In genomic region chr12:98653866-98654493, GRCh38 we compare ENCODE assay signal across 9 cellular contexts. TPM values are rescaled to one million over a fixed set of nuclear protein-coding genes. Genes with fewer than 3 reads are reported as not detected.
DNase-seq lines count a peak whose midpoint lies in the region; ATAC-seq, FAIRE-seq and TF ChIP-seq lines count a peak whose summit lies in the region.
"Had no signal": no experiment of that assay in that cellular context is flagged by ENCODE, and none has a peak within 500 bp of the region (broad histone marks: within the 10 kb centered on the region; RNA-seq: fewer than 3 reads in every experiment).

No MANE protein-coding gene starts in this region.

- no peak overlapping the region for H3K4me2 ChIP-seq in PC-9
- no peak overlapping the region for H3K4me2 ChIP-seq in H1 (ENCODE audit: insufficient read depth in 1 of 2, low read depth in 2 of 2, low read length in 2 of 2)

- no peak overlapping the region for H3K27ac ChIP-seq in PC-9
- H3K27ac ChIP-seq in H1 (ENCODE audit: low read depth, low read length), result no peak overlapping the region

- no peaks in the 10 kb centered on the region for H3K23me2 ChIP-seq in H1 (ENCODE audit: low read depth, low read length)

- no peak overlapping the region for H3K56ac ChIP-seq in H1 (replicated peaks; ENCODE audit: insufficient read length, low read depth, low read length)

- ATAC-seq in naive thymus-derived CD8-positive, alpha-beta T cell, result peak; percentile 60 to 70
- ATAC-seq in HG03159 (IDR thresholded peaks at IDR 0.05; ENCODE audit: unreplicated experiment) (no peak), GM21423 (IDR thresholded peaks at IDR 0.05; ENCODE audit: unreplicated experiment) (no peak)
- ATAC-seq: activated T-cell treated with anti-CD3 and anti-CD28 coated beads, Interleukin-2, amount 50 U/mL, for 72 hours had no signal

- no peak overlapping the region for H4K5ac ChIP-seq in H1 (ENCODE audit: insufficient read length, low read depth, low read length)

- H3K9me3 ChIP-seq in PC-9 (ENCODE audit: insufficient read depth, low read depth), result no peaks in the 10 kb centered on the region
- no peaks in the 10 kb centered on the region for H3K9me3 ChIP-seq in H1 (ENCODE audit: insufficient read depth in 2 of 2, low read depth in 1 of 2, low read length in 1 of 2)

- no peak overlapping the region for H3K27ac Mint-ChIP-seq in naive thymus-derived CD8-positive, alpha-beta T cell
- H3K27ac Mint-ChIP-seq: activated T-cell treated with anti-CD3 and anti-CD28 coated beads, Interleukin-2, amount 50 U/mL, for 72 hours had no signal

- H3K27me3 ChIP-seq in PC-9 (ENCODE audit: insufficient read depth, low read depth) (no peaks in the 10 kb centered on the region), H1 (replicated peaks in 1 of 4; ENCODE audit: control insufficient read depth in 3 of 4, extremely low read depth in 1 of 4, insufficient read depth in 3 of 4, low read length in 3 of 4) (no peaks in the 10 kb centered on the region)

- intact Hi-C loops in PC-9 (cut with micrococcal nuclease; ENCODE audit: unreplicated experiment), result loop anchor here (1.0 to 2.0 kb wide), 2 partner anchors 45 to 122 kb away; no protein-coding TSS in a partner anchor

- H4K20me1 ChIP-seq in PC-9 (ENCODE audit: insufficient read depth) (no peaks in the 10 kb centered on the region), H1 (replicated peaks in 1 of 2; ENCODE audit: control insufficient read depth in 1 of 2, insufficient read depth in 2 of 2, low read length in 2 of 2) (no peaks in the 10 kb centered on the region)

- peaks cover 13% of the 10 kb centered on the region for H3K4me1 ChIP-seq in PC-9 (replicated peaks; ENCODE audit: insufficient read depth)
- H3K4me1 ChIP-seq in H1 (replicated peaks in 1 of 4; ENCODE audit: control insufficient read depth in 3 of 4, insufficient read depth in 4 of 4, low read length in 3 of 4), result no peaks in the 10 kb centered on the region

- H2BK120ac ChIP-seq in H1 (replicated peaks; ENCODE audit: low read depth, low read length), result no peak overlapping the region

- H3K23ac ChIP-seq in H1 (ENCODE audit: insufficient read length), result no peak overlapping the region

- H3F3A ChIP-seq in PC-9 (ENCODE audit: insufficient read depth, low read depth), result no peaks in the 10 kb centered on the region

- H4K8ac ChIP-seq in H1 (ENCODE audit: extremely low read depth, insufficient read depth, low read length), result no peak overlapping the region

- peaks cover 0 to 45% (median 9%) of the 10 kb centered on the region in 3 donors for H3K36me3 Mint-ChIP-seq in naive thymus-derived CD8-positive, alpha-beta T cell

- no peaks in the 10 kb centered on the region for H3K79me1 ChIP-seq in H1 (ENCODE audit: low read depth, low read length)

- H2BK15ac ChIP-seq in H1 (ENCODE audit: low read length), result no peak overlapping the region

- no peak overlapping the region for H3K18ac ChIP-seq in H1 (ENCODE audit: extremely low read depth, low read length)

- FAIRE-seq in H1 (lab: Jason Lieb, UNC), result peak; percentile 13

- no peak overlapping the region for H3K9ac ChIP-seq in H1 (replicated peaks in 1 of 4; ENCODE audit: extremely low read depth in 1 of 4, low read depth in 3 of 4, low read length in 3 of 4)

- BruUV-seq in PC-9 (replicated peaks; lab: Mats Ljungman, UMichigan), result no TSS peak

- CTCF ChIA-PET in PC-9 (lab: Charles Lee) (interaction anchor here (0.9 kb wide), 1 partner anchor 40 kb away, joined by 3 read pairs; no protein-coding TSS in a partner anchor), H1 (lab: Charles Lee; ENCODE audit: partially characterized antibody) (interaction anchor here (0.7 to 2.0 kb wide), 18 partner anchors 10 to 232 kb away, joined by 3 to 7 read pairs (median 4); partner anchors contain the start of gene IKBIP)

- 96% methylated on average over 1 of the region's 1 CpG; no CpG with 5 or more reads in 1 of the 2 experiments for WGBS in H1 (ENCODE audit: extremely low coverage in 1 of 2, insufficient coverage in 1 of 2, insufficient read length in 1 of 2, insufficient replicate concordance in 2 of 2, low coverage in 1 of 2, low lambda C conversion rate in 2 of 2, missing lambda C conversion rate in 1 of 2), 2 experiments

- H3K14ac ChIP-seq in H1 (ENCODE audit: insufficient read length), result no peak overlapping the region

- H3K4me3 ChIP-seq in PC-9 (no peak overlapping the region), H1 (ENCODE audit: extremely low read depth in 1 of 4, insufficient read depth in 2 of 4, low read depth in 3 of 4, low read length in 4 of 4) (no peak overlapping the region)

- TF ChIP-seq CTCF in PC-9 (conservative IDR thresholded peaks at IDR 0.05) (peak; percentile 81), H1 (IDR thresholded peaks at IDR 0.05; ENCODE audit: control extremely low read depth in 1 of 3, insufficient read depth in 1 of 3, low read depth in 1 of 3, low read length in 3 of 3) (peak in 2 of 3 experiments; percentile 51 to 60; a peak in 2 of 4 replicates)

- H3K36me3 ChIP-seq in PC-9 (ENCODE audit: low read depth) (no peaks in the 10 kb centered on the region), H1 (ENCODE audit: control insufficient read depth in 2 of 4, insufficient read depth in 4 of 4, low read length in 3 of 4) (peaks cover 4 to 29% (median 10%) of the 10 kb centered on the region in 4 experiments; a peak in 7 of 8 replicates)

- DNase-seq in NOMO-1 (lab: John Stamatoyannopoulos, UW; ENCODE audit: unreplicated experiment in 2 of 2) (peak; percentile 13 to 75), NOMO-1 treated with dmso at 0.1 percent for 144 hours (lab: John Stamatoyannopoulos, UW; ENCODE audit: unreplicated experiment) (no peak), PC-9 (peak in 1 of 2 experiments; percentile 49), H1 (ENCODE audit: low read depth in 1 of 2, low spot score in 2 of 2) (no peak)
- DNase-seq in naive thymus-derived CD8-positive, alpha-beta T cell, result peak in 5 of 10 donors; percentile 13 to 66 (median 57)

- H4K91ac ChIP-seq in H1 (replicated peaks; ENCODE audit: insufficient read length, low read length), result no peak overlapping the region

- no peak for TF ChIP-seq EP300 in Ishikawa (IDR thresholded peaks at IDR 0.05; ENCODE audit: borderline replicate concordance)
- no peak for TF ChIP-seq EP300 in H1 (IDR thresholded peaks at IDR 0.05; ENCODE audit: borderline replicate concordance in 1 of 2, low read depth in 2 of 2, low read length in 2 of 2)

- TF ChIP-seq RAD21 in Ishikawa (IDR thresholded peaks at IDR 0.05; ENCODE audit: low read depth) (peak; percentile 87), H1 (IDR thresholded peaks at IDR 0.05 in 1 of 2, conservative IDR thresholded peaks at IDR 0.05 in 1 of 2; ENCODE audit: low read depth in 2 of 2, low read length in 2 of 2) (peak; percentile 83 to 85)

- peaks cover 0 to 9% (median 5%) of the 10 kb centered on the region in 4 donors for H3K4me1 Mint-ChIP-seq in naive thymus-derived CD8-positive, alpha-beta T cell

- no peak overlapping the region for H2AK5ac ChIP-seq in H1 (ENCODE audit: low read depth, low read length)

- H3K27me3 Mint-ChIP-seq in naive thymus-derived CD8-positive, alpha-beta T cell, result no peaks in the 10 kb centered on the region

- no peak overlapping the region for H2AFZ ChIP-seq in PC-9
- H2AFZ ChIP-seq in H1 (ENCODE audit: low read length), result no peak overlapping the region

- no peak for TF ChIP-seq POLR2A in H1 (IDR thresholded peaks at IDR 0.05; ENCODE audit: control extremely low read depth in 1 of 2, low read depth in 2 of 2, low read length in 2 of 2)

- H3K4me3 Mint-ChIP-seq in naive thymus-derived CD8-positive, alpha-beta T cell, result no peak overlapping the region
- H3K4me3 Mint-ChIP-seq: activated T-cell treated with anti-CD3 and anti-CD28 coated beads, Interleukin-2, amount 50 U/mL, for 72 hours had no signal

- H2BK12ac ChIP-seq in H1 (ENCODE audit: low read depth, low read length), result no peak overlapping the region

- no peaks in the 10 kb centered on the region for H3K9me2 ChIP-seq in PC-9 (ENCODE audit: insufficient read depth)

- H2BK20ac ChIP-seq in H1 (ENCODE audit: low read length), result no peak overlapping the region

- H3K79me2 ChIP-seq in PC-9 (ENCODE audit: low read depth), result no peaks in the 10 kb centered on the region
- H3K79me2 ChIP-seq in H1 (ENCODE audit: control insufficient read depth in 1 of 2, insufficient read depth in 2 of 2, low read length in 2 of 2), result no peaks in the 10 kb centered on the region

- H2BK5ac ChIP-seq in H1 (ENCODE audit: low read depth, low read length), result no peak overlapping the region

- H3K9me3 Mint-ChIP-seq in naive thymus-derived CD8-positive, alpha-beta T cell, result no peaks in the 10 kb centered on the region
- H3K9me3 Mint-ChIP-seq: activated T-cell treated with anti-CD3 and anti-CD28 coated beads, Interleukin-2, amount 50 U/mL, for 72 hours had no signal

- no peak overlapping the region for H3K4ac ChIP-seq in H1 (replicated peaks; ENCODE audit: insufficient read length, low read depth, low read length)

- POLR2A ChIA-PET in PC-9 (lab: Charles Lee; ENCODE audit: unreplicated experiment), result interaction anchor here (0.5 kb wide), 1 partner anchor 61 kb away, joined by 7 read pairs; the partner anchor contains the start of gene SLC25A3
- POLR2A ChIA-PET in H1 (lab: Charles Lee; ENCODE audit: partially characterized antibody), result interaction anchor here (0.6 to 1.4 kb wide), 5 partner anchors 10 to 121 kb away, joined by 3 read pairs; partner anchors contain the start of gene IKBIP
- POLR2A ChIA-PET in naive thymus-derived CD8-positive, alpha-beta T cell (lab: Charles Lee), result interaction anchor here (0.6 to 1.5 kb wide), 5 partner anchors 9 to 87 kb away, joined by 3 to 4 read pairs (median 3); partner anchors contain the start of genes APAF1, IKBIP and SLC25A3

RNA-seq across cellular contexts. Expression of gene APAF1, which starts 8.9 kb away (rescaled TPM):
- total RNA-seq in PC-9 (2021), result 12.8 and 19.1 TPM in 2 replicates
- 21.0 and 22.6 TPM in 2 replicates for total RNA-seq in H1 (2021; fragmentation: NEBNext Ultra II Directional; extraction: Animal tissue kit (Norgen Biotek cat#: 25700))
- polyA plus RNA-seq in H1 (2011; rRNA removed), result 4.3 and 4.7 TPM in 2 replicates
- polyA plus RNA-seq in H1 (2011; cell fraction: cytosol; rRNA removed), result 6.6 TPM
- polyA plus RNA-seq in H1 (2011; cell fraction: nucleus; rRNA removed), result 5.2 TPM
- 4.7 to 12.4 TPM (median 7.9 TPM) in 4 replicates for polyA plus RNA-seq in H1 (2012, experiment 1 of 2)
- polyA plus RNA-seq in H1 (2012, experiment 2 of 2), result 1.1 TPM
- 7.8 TPM for polyA plus RNA-seq in H1 (2013, experiment 1 of 2)
- polyA plus RNA-seq in H1 (2013, experiment 2 of 2), result 6.4 TPM
- 10.2 and 15.1 TPM in 2 replicates for polyA minus RNA-seq in H1 (2011; rRNA and poly(A)+ RNA removed)
- 11.2 TPM for polyA minus RNA-seq in H1 (2011; cell fraction: cytosol; rRNA and poly(A)+ RNA removed)
- 13.9 TPM for polyA minus RNA-seq in H1 (2011; cell fraction: nucleus; rRNA and poly(A)+ RNA removed)
- 10 to 100 TPM; 22.2 to 26.1 TPM for total RNA-seq in naive thymus-derived CD8-positive, alpha-beta T cell
- polyA plus RNA-seq in naive thymus-derived CD8-positive, alpha-beta T cell, result 1 to 10 TPM; 5.2 to 9.5 (median 5.3) TPM

RNA-seq across cellular contexts. Expression of gene IKBIP, which starts 9.4 kb away (rescaled TPM):
- 6.6 and 7.2 TPM in 2 replicates for total RNA-seq in PC-9 (2021)
- 10.4 and 12.4 TPM in 2 replicates for total RNA-seq in H1 (2021; fragmentation: NEBNext Ultra II Directional; extraction: Animal tissue kit (Norgen Biotek cat#: 25700))
- polyA plus RNA-seq in H1 (2011; rRNA removed), result 2.2 and 2.7 TPM in 2 replicates
- polyA plus RNA-seq in H1 (2011; cell fraction: cytosol; rRNA removed), result 4.9 TPM
- 3.0 TPM for polyA plus RNA-seq in H1 (2011; cell fraction: nucleus; rRNA removed)
- polyA plus RNA-seq in H1 (2012, experiment 1 of 2), result 5.0 to 9.6 TPM (median 5.4 TPM) in 4 replicates
- 1.3 TPM for polyA plus RNA-seq in H1 (2012, experiment 2 of 2)
- 24.0 TPM for polyA plus RNA-seq in H1 (2013, experiment 1 of 2)
- polyA plus RNA-seq in H1 (2013, experiment 2 of 2), result 26.4 TPM
- 0.98 and 1.3 TPM in 2 replicates for polyA minus RNA-seq in H1 (2011; rRNA and poly(A)+ RNA removed)
- 2.8 TPM for polyA minus RNA-seq in H1 (2011; cell fraction: cytosol; rRNA and poly(A)+ RNA removed)
- 4.1 TPM for polyA minus RNA-seq in H1 (2011; cell fraction: nucleus; rRNA and poly(A)+ RNA removed)
- 1 to 10 TPM; 8.5 to 9.9 TPM for total RNA-seq in naive thymus-derived CD8-positive, alpha-beta T cell
- 1 to 10 TPM; 4.9 to 7.2 (median 5.0) TPM for polyA plus RNA-seq in naive thymus-derived CD8-positive, alpha-beta T cell

Comparison
In these comparisons a context has a peak if more than half of its experiments do, and no peak if none do; other contexts are left out.
1. DNase-seq: peak in NOMO-1 (2 of 2); none in NOMO-1 treated with dmso at 0.1 percent for 144 hours (single experiment) and H1 (0 of 2).
2. ATAC-seq: peak in naive thymus-derived CD8-positive, alpha-beta T cell (2 of 2); none in HG03159 (single experiment) and GM21423 (single experiment).